22 cellular contexts compared by ENCODE assay signal in the genomic region with DNA sequence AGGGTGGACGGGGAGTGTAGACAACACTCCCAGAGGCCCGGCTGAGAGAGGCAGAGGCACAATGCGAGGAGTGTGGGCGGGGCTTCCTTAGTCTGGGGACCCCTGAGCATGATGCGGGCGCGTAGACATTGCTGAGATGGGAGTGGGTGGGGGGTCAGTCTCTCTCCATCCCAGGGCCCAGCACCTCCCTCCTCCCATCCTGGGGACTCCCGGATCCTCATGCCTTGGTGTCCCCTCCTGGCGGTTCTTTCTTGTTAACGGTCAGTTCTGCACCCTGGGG.
"Had no signal": no experiment of that assay in that cellular context is flagged by ENCODE, and none has a peak within 500 bp of the region (broad histone marks: within the 10 kb centered on the region; RNA-seq: fewer than 3 reads in every experiment).

No MANE protein-coding gene starts in this region.

- H3K27ac ChIP-seq: esophagus squamous epithelium, gastroesophageal sphincter, lower lobe of right lung, ovary, right atrium auricular region, stomach, thoracic aorta, transverse colon had no signal

- H3K36me3 Mint-ChIP-seq: memory B cell; natural killer cell; stimulated activated memory B cell treated with anti-CD40 and anti-IgM and Interleukin-4, amounts not matched to agents 10 μg/mL and 1 μg/mL and 100 μg/mL, for 72 hours had no signal

- DNase-seq: esophagus squamous epithelium; foreskin fibroblast; glutamatergic neuron; left cardiac atrium; left ventricle myocardium inferior; lower lobe of right lung; natural killer cell; nucleus accumbens; ovary; small intestine; stimulated activated CD4-positive, alpha-beta T cell treated with anti-CD3 and anti-CD28 coated beads, Interleukin-4, amount 100 ng/mL, for 24 hours; stomach; substantia nigra; transverse colon had no signal

- H3K27me3 ChIP-seq: gastroesophageal sphincter, ovary, right atrium auricular region, stomach, transverse colon had no signal

- H3K9me3 ChIP-seq: gastroesophageal sphincter, lower lobe of right lung, ovary, thoracic aorta, transverse colon had no signal

- H3K27ac Mint-ChIP-seq: dendritic cell treated with granulocyte-macrophage colony-stimulating factor and Interleukin-4, amounts not matched to agents 40 ng/mL and 50 ng/mL, for 4 days; memory B cell; mesothelial cell of epicardium; natural killer cell; stimulated activated memory B cell treated with anti-CD40 and anti-IgM and Interleukin-4, amounts not matched to agents 10 μg/mL and 1 μg/mL and 100 μg/mL, for 72 hours had no signal

- ATAC-seq: gastroesophageal sphincter; left cardiac atrium; lower lobe of right lung; natural killer cell; stimulated activated memory B cell treated with anti-CD40 and anti-IgM and Interleukin-4, amounts not matched to agents 10 μg/mL and 1 μg/mL and 100 μg/mL, for 72 hours had no signal

- H3K4me1 Mint-ChIP-seq: natural killer cell; neural crest cell; stimulated activated memory B cell treated with anti-CD40 and anti-IgM and Interleukin-4, amounts not matched to agents 10 μg/mL and 1 μg/mL and 100 μg/mL, for 72 hours had no signal

- H3K4me3 ChIP-seq: esophagus squamous epithelium, gastroesophageal sphincter, left ventricle myocardium inferior, lower lobe of right lung, ovary, right atrium auricular region, stomach, thoracic aorta, transverse colon had no signal

- H3K36me3 ChIP-seq: esophagus squamous epithelium, gastroesophageal sphincter, left ventricle myocardium inferior, lower lobe of right lung, ovary, right atrium auricular region, stomach, thoracic aorta, transverse colon had no signal

- H3K4me3 Mint-ChIP-seq: dendritic cell treated with granulocyte-macrophage colony-stimulating factor and Interleukin-4, amounts not matched to agents 40 ng/mL and 50 ng/mL, for 4 days; memory B cell; mesothelial cell of epicardium; natural killer cell; neural crest cell; stimulated activated memory B cell treated with anti-CD40 and anti-IgM and Interleukin-4, amounts not matched to agents 10 μg/mL and 1 μg/mL and 100 μg/mL, for 72 hours had no signal

- H3K4me1 ChIP-seq: gastroesophageal sphincter, lower lobe of right lung, stomach, transverse colon had no signal
